In the genomic region with DNA sequence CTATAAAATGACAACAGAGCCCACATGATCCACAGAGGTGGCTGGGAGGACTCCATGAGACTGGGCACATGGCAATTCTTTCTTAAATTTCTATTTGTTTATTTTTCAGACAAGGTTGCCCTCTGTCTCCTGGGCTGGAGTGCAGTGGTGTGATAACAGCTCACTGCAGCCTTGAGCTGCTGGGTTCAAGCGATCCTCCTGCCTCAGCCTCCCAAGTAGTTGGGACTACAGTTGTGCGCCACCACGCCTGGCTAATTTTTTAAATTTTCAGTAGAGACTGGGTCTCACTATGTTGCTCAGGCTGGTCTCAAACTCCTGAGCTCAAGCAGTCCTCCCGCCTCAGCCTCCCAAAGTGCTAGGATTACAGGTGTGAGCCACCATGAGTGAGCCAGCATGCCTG, we compare ENCODE assay signal across 10 cellular contexts. TPM values are rescaled to one million over a fixed set of nuclear protein-coding genes. Genes with fewer than 3 reads are reported as not detected.
DNase-seq lines count a peak whose midpoint lies in the region; ATAC-seq, FAIRE-seq and TF ChIP-seq lines count a peak whose summit lies in the region.
"Not testable (repeated sequence)": the region's sequence is repeated elsewhere in the genome, so short reads cannot be mapped to it uniquely, and the experiment has no call there.
"Had no signal": no experiment of that assay in that cellular context is flagged by ENCODE, and none has a peak within 500 bp of the region (broad histone marks: within the 10 kb centered on the region; RNA-seq: fewer than 3 reads in every experiment).

No MANE protein-coding gene starts in this region.

- peak overlapping the region; percentile 44 for H4K91ac ChIP-seq in H9 (ENCODE audit: insufficient read length, low read depth, low read length)

- H3K56ac ChIP-seq in H9 (ENCODE audit: insufficient read length, low read depth, low read length) = not testable (repeated sequence)
- peak overlapping the region; percentile 81 for H3K56ac ChIP-seq in mesendoderm (ENCODE audit: low read length)

- not testable (repeated sequence) for H3K9me1 ChIP-seq in K562 (ENCODE audit: control insufficient read depth, insufficient read depth, low read length)

- not testable (repeated sequence) for H3K4me3 Mint-ChIP-seq in H9; endothelial cell (ENCODE audit: unreplicated experiment)

- H3K79me1 ChIP-seq in H9 (ENCODE audit: insufficient read depth, low read depth, low read length, poor library complexity, severe bottlenecking); mesendoderm (ENCODE audit: low read length): not testable (repeated sequence)

- CTCF ChIA-PET in K562 (lab: Yijun Ruan, JAX; ENCODE audit: low intra/inter-chr PET ratio) = not testable (repeated sequence)

- not testable (repeated sequence) for H2BK15ac ChIP-seq in H9 (ENCODE audit: low read depth, low read length)
- H2BK15ac ChIP-seq in mesendoderm (replicated peaks; ENCODE audit: low read depth) = peak overlapping the region; percentile 41

- not testable (repeated sequence) for H3K23me2 ChIP-seq in H9 (ENCODE audit: insufficient read length, low read depth, low read length, poor library complexity, severe bottlenecking)

- in situ Hi-C loops in K562 (cut with MboI) = not testable (repeated sequence)

- not testable (repeated sequence) for H3T11ph ChIP-seq in H9 (ENCODE audit: low read length)

- H4K8ac ChIP-seq in H9 (replicated peaks; ENCODE audit: insufficient read length, low read depth, low read length); mesendoderm (ENCODE audit: low read depth, low read length): not testable (repeated sequence)

- not testable (repeated sequence) for H3K27ac ChIP-seq in H9 (ENCODE audit: insufficient read length, low read depth, low read length)
- H3K27ac ChIP-seq in K562 (ENCODE audit: extremely low read depth, low read depth, low read length) (peak overlapping the region; percentile 19; the same call in 1 of the 3 replicates), right cardiac atrium (ENCODE audit: low read length) (peak overlapping the region; percentile 89), mesendoderm (ENCODE audit: low read depth, low read length) (peak overlapping the region; percentile 71), psoas muscle (peak overlapping the region; percentile 62), subcutaneous abdominal adipose tissue (ENCODE audit: low read depth, low read length) (peak overlapping the region; percentile 86), urinary bladder (ENCODE audit: low read depth) (peak overlapping the region; percentile 72)

- not testable (repeated sequence) for H3K23ac ChIP-seq in H9 (ENCODE audit: insufficient read length, low read depth, low read length); mesendoderm (ENCODE audit: low read length)

- no CpG with 5 or more reads among the region's 4 CpGs for WGBS in H9 (ENCODE audit: extremely low coverage, insufficient read length, low lambda C conversion rate)
- 92% methylated on average over 4 of the region's 4 CpGs for WGBS in K562 (ENCODE audit: insufficient coverage, low coverage, missing lambda C conversion rate)
- WGBS in right cardiac atrium = 78% methylated on average over 4 of the region's 4 CpGs
- WGBS in mesendoderm (ENCODE audit: extremely low coverage, insufficient coverage, low lambda C conversion rate) = no CpG with 5 or more reads among the region's 4 CpGs
- WGBS in psoas muscle, 3 donors = 96 to 100% (median 98%) methylated on average over 4 of the region's 4 CpGs
- WGBS in urinary bladder = 97% methylated on average over 4 of the region's 4 CpGs

- H3K18ac ChIP-seq in H9 (ENCODE audit: insufficient read length, low read depth, low read length) (peak overlapping the region; percentile 6), mesendoderm (ENCODE audit: low read length) (peak overlapping the region; percentile 28)

- intact Hi-C loops in K562 (cut with micrococcal nuclease); right cardiac atrium (cut with DNase I); psoas muscle (cut with DNase I): not testable (repeated sequence)

- not testable (repeated sequence) for H2BK5ac ChIP-seq in H9 (ENCODE audit: insufficient read length, low read length); mesendoderm (ENCODE audit: low read length)

- H3K9me3 Mint-ChIP-seq in H9 (peaks cover 5 to 12% of the 10 kb centered on the region in 2 experiments; a peak in 3 of 5 replicates), endothelial cell (ENCODE audit: unreplicated experiment) (peaks cover 11% of the 10 kb centered on the region)

- not testable (repeated sequence) for TF ChIP-seq POLR2A in K562 (conservative IDR thresholded peaks at IDR 0.05)

- H3K27me3 Mint-ChIP-seq in H9 (ENCODE audit: low read depth) = not testable (repeated sequence)
- H3K27me3 Mint-ChIP-seq in endothelial cell (ENCODE audit: unreplicated experiment) = peaks cover 14% of the 10 kb centered on the region

- H3K4me2 ChIP-seq in H9 (ENCODE audit: insufficient read depth, insufficient read length, low read length); K562 (ENCODE audit: insufficient read depth, low read length); mesendoderm (ENCODE audit: low read length): not testable (repeated sequence)

- H2AFZ ChIP-seq in H9 (ENCODE audit: low read length) = not testable (repeated sequence)
- H2AFZ ChIP-seq in K562 (ENCODE audit: low read depth, low read length) = peak overlapping the region; percentile 87

- not testable (repeated sequence) for H3K14ac ChIP-seq in H9 (ENCODE audit: insufficient read depth, low read length)

- H3K9ac ChIP-seq in H9 (ENCODE audit: extremely low read depth, insufficient read length, low read length); mesendoderm (ENCODE audit: low read length): not testable (repeated sequence)
- peak overlapping the region; percentile 5 to 74; a peak in 2 of 4 replicates for H3K9ac ChIP-seq in K562 (ENCODE audit: insufficient read depth in 1 of 2, low read depth in 2 of 2, low read length in 2 of 2)
- peak overlapping the region in 3 of 5 donors; percentile 42 to 69 (median 48) for H3K9ac ChIP-seq in subcutaneous abdominal adipose tissue (ENCODE audit: low read length in 5 of 5)

- H2AK5ac ChIP-seq in H9 (ENCODE audit: insufficient read length, low read length); mesendoderm (ENCODE audit: low read length): not testable (repeated sequence)

- not testable (repeated sequence) for H3K4me1 Mint-ChIP-seq in H9
- H3K4me1 Mint-ChIP-seq in endothelial cell (ENCODE audit: unreplicated experiment) = peaks cover 63% of the 10 kb centered on the region

- TF ChIP-seq EP300 in K562 (IDR thresholded peaks at IDR 0.05; ENCODE audit: low read length) = not testable (repeated sequence)

- POLR2A ChIA-PET in K562 (lab: Yijun Ruan, JAX) = interaction anchor here (0.7 to 1.2 kb wide), 2 partner anchors 16 to 28 kb away, joined by 3 to 5 read pairs; no protein-coding TSS in a partner anchor

- not testable (repeated sequence) for TF ChIP-seq CTCF in H9 (conservative IDR thresholded peaks at IDR 0.05); K562 (IDR thresholded peaks at IDR 0.05 in 2 of 3, conservative IDR thresholded peaks at IDR 0.05 in 1 of 3; ENCODE audit: insufficient read depth in 2 of 3, low read depth in 1 of 3, low read length in 3 of 3); endothelial cell (IDR thresholded peaks at IDR 0.05; ENCODE audit: unreplicated experiment); psoas muscle (IDR thresholded peaks at IDR 0.05)

- H3K27ac Mint-ChIP-seq in H9 (0 out of 7 replicates have a peak overlapping the region, but pooled peaks of 1 of the 3 experiments have one; percentile 31), endothelial cell (ENCODE audit: unreplicated experiment) (peak overlapping the region; percentile 95)

- not testable (repeated sequence) for ATAC-seq in K562, right cardiac atrium, psoas muscle

- H2BK120ac ChIP-seq in H9 (ENCODE audit: low read depth, low read length, poor library complexity, severe bottlenecking); mesendoderm (ENCODE audit: low read depth, low read length): not testable (repeated sequence)

- not testable (repeated sequence) for H3K4ac ChIP-seq in H9 (ENCODE audit: low read depth, low read length)
- H3K4ac ChIP-seq in mesendoderm (ENCODE audit: low read depth, low read length) = peak overlapping the region; percentile 70

- not testable (repeated sequence) for DNase-seq in H9; K562 (ENCODE audit: extremely low read depth in 1 of 4, low spot score in 3 of 4); endothelial cell (ENCODE audit: low spot score); right cardiac atrium; mesendoderm; psoas muscle

- H3K79me2 ChIP-seq in H9 (ENCODE audit: insufficient read depth, low read length); K562 (ENCODE audit: control insufficient read depth, insufficient read depth, low read length); mesendoderm (ENCODE audit: control insufficient read depth, insufficient read depth, low read length): not testable (repeated sequence)

- H3K36me3 Mint-ChIP-seq in H9 (ENCODE audit: insufficient read depth in 1 of 3, low read depth in 3 of 3) = not testable (repeated sequence)
- H3K36me3 Mint-ChIP-seq in endothelial cell (ENCODE audit: low read depth, unreplicated experiment) = peaks cover 39% of the 10 kb centered on the region

- not testable (repeated sequence) for TF ChIP-seq RAD21 in K562 (CRISPR knock-in tag; conservative IDR thresholded peaks at IDR 0.05 in 1 of 2, IDR thresholded peaks at IDR 0.05 in 1 of 2)

- H2BK20ac ChIP-seq in H9 (ENCODE audit: low read depth, low read length, poor library complexity, severe bottlenecking) = not testable (repeated sequence)

- H4K20me1 ChIP-seq in H9 (ENCODE audit: control insufficient read depth, insufficient read depth, insufficient read length); K562 (replicated peaks; ENCODE audit: control insufficient read depth, insufficient read depth, low read length): not testable (repeated sequence)

- BruUV-seq in K562 (replicated peaks; lab: Mats Ljungman, UMichigan) = not testable (repeated sequence)

- not testable (repeated sequence) for H3K36me3 ChIP-seq in K562 (ENCODE audit: control insufficient read depth, insufficient read depth, low read length); mesendoderm (ENCODE audit: control insufficient read depth, insufficient read depth, low read length); urinary bladder (ENCODE audit: insufficient read depth)
- peaks cover 0 to 24% of the 10 kb centered on the region in 2 donors for H3K36me3 ChIP-seq in psoas muscle (ENCODE audit: insufficient read depth in 1 of 2, low read depth in 1 of 2)
- peaks cover 0 to 41% (median 22%) of the 10 kb centered on the region in 5 donors for H3K36me3 ChIP-seq in subcutaneous abdominal adipose tissue (ENCODE audit: control insufficient read depth in 5 of 5, insufficient read depth in 5 of 5, low read length in 5 of 5)

- H3K4me3 ChIP-seq in K562; mesendoderm (ENCODE audit: low read length); urinary bladder (ENCODE audit: low read depth, low read length): not testable (repeated sequence)
- H3K4me3 ChIP-seq in right cardiac atrium (ENCODE audit: low read length) (peak overlapping the region; percentile 2), psoas muscle (peak overlapping the region; percentile 74), subcutaneous abdominal adipose tissue (ENCODE audit: low read depth in 1 of 5, low read length in 5 of 5) (peak overlapping the region in 3 of 5 donors; percentile 6 to 28 (median 10))

- not testable (repeated sequence) for H2BK12ac ChIP-seq in H9 (ENCODE audit: insufficient read length, low read depth, low read length)

- not testable (repeated sequence) for H3K9me3 ChIP-seq in H9 (ENCODE audit: control insufficient read depth, low read depth, low read length); right cardiac atrium (ENCODE audit: control insufficient read depth, low read length); psoas muscle; subcutaneous abdominal adipose tissue (ENCODE audit: control insufficient read depth in 5 of 5, low read length in 5 of 5)
- peaks cover 17% of the 10 kb centered on the region for H3K9me3 ChIP-seq in K562 (replicated peaks; ENCODE audit: control insufficient read depth, insufficient read depth, low read depth, low read length)

- not testable (repeated sequence) for H3K4me1 ChIP-seq in H9 (ENCODE audit: insufficient read depth, low read length); mesendoderm (ENCODE audit: control insufficient read depth, low read depth, low read length); psoas muscle; urinary bladder (ENCODE audit: insufficient read depth)
- peaks cover 23 to 31% of the 10 kb centered on the region in 2 experiments for H3K4me1 ChIP-seq in K562 (replicated peaks in 1 of 2; ENCODE audit: control insufficient read depth in 2 of 2, insufficient read depth in 2 of 2, low read length in 2 of 2)
- H3K4me1 ChIP-seq in right cardiac atrium (ENCODE audit: control insufficient read depth, insufficient read depth, low read length) = peaks cover 17% of the 10 kb centered on the region
- H3K4me1 ChIP-seq in subcutaneous abdominal adipose tissue (ENCODE audit: control insufficient read depth in 5 of 5, insufficient read depth in 5 of 5, low read length in 5 of 5) = peaks cover 6 to 85% (median 32%) of the 10 kb centered on the region in 5 donors

- FAIRE-seq in K562 (lab: Jason Lieb, UNC) = not testable (repeated sequence)

- peak overlapping the region; percentile 25 for H4K5ac ChIP-seq in H9 (ENCODE audit: insufficient read length, low read depth, low read length)
- not testable (repeated sequence) for H4K5ac ChIP-seq in mesendoderm (ENCODE audit: low read length)

- H3K27me3 ChIP-seq in H9 (ENCODE audit: insufficient read depth, low read length); K562 (ENCODE audit: control insufficient read depth in 2 of 2, insufficient read depth in 2 of 2, low read length in 2 of 2); right cardiac atrium (ENCODE audit: control insufficient read depth, insufficient read depth); mesendoderm (ENCODE audit: insufficient read depth, low read length, poor library complexity); psoas muscle (ENCODE audit: insufficient read depth in 3 of 3, low read length in 2 of 3); subcutaneous abdominal adipose tissue (ENCODE audit: control insufficient read depth in 5 of 5, insufficient read depth in 4 of 5, low read length in 5 of 5): not testable (repeated sequence)

RNA-seq across cellular contexts. Expression of a gene that starts 8.8 kb away (rescaled TPM):
- total RNA-seq in H9 (2021) (1.8 and 2.1 TPM in 2 replicates), K562 (2014; rRNA removed) (0.16 and 0.23 TPM in 2 replicates), K562 (2014; rRNA removed; fragmentation: Illumina TruSeq; extraction: Trizol) (0.07 TPM in 1 of 2 replicates, not detected in the other), K562 (2015; rRNA removed; fragmentation: Illumina TruSeq; extraction: Trizol) (0.04 TPM in 1 of 2 replicates, not detected in the other), K562 (2021) (0.40 and 0.51 TPM in 2 replicates), endothelial cell (ENCODE audit: unreplicated experiment) (113 TPM), right cardiac atrium (100 to 1,000 TPM; 275 to 462 (median 364) TPM), psoas muscle (10 to 100 TPM; 31.7 to 80.4 (median 54.3) TPM), urinary bladder (16.4 TPM)
- 0.51 and 0.69 TPM in 2 replicates for total RNA-seq in K562 (2011; cell fraction: chromatin; rRNA removed; ENCODE audit: low replicate concordance)
- 0.50 and 1.1 TPM in 2 replicates for total RNA-seq in K562 (2011; cell fraction: nucleolus; rRNA removed)
- total RNA-seq in K562 (2011; cell fraction: nucleoplasm; rRNA removed) = not detected in 2 replicates
- polyA plus RNA-seq in K562 (2011; rRNA removed) (0.14 and 0.27 TPM in 2 replicates), K562 (2014; fragmentation: Illumina TruSeq; extraction: Trizol) (0.24 and 0.28 TPM in 2 replicates), K562 (2014; fragmentation: Nextera tagmentation; extraction: Ambion mirVana) (under 1 TPM in 1 of 2 experiments, not detected in 1; 0.13 TPM), K562 (2014; rRNA removed) (0.13 TPM in 1 of 2 replicates, not detected in the other), right cardiac atrium (362 TPM), psoas muscle (10 to 100 TPM; 22.1 to 78.1 (median 28.6) TPM), urinary bladder (196 TPM)
- polyA plus RNA-seq in K562 (2011; cell fraction: cytosol; rRNA removed) = 0.19 TPM in 2 replicates
- polyA plus RNA-seq in K562 (2011; cell fraction: nucleus; rRNA removed) = 0.21 and 0.33 TPM in 2 replicates
- polyA plus RNA-seq in K562 (2012) = 0.73 and 1.6 TPM in 2 replicates
- 0.06 TPM in 1 of 2 replicates, not detected in the other for polyA minus RNA-seq in K562 (2011; rRNA and poly(A)+ RNA removed)
- polyA minus RNA-seq in K562 (2011; cell fraction: cytosol; rRNA and poly(A)+ RNA removed) = 0.64 TPM in 1 of 2 replicates, not detected in the other
- polyA minus RNA-seq in K562 (2011; cell fraction: nucleus; rRNA and poly(A)+ RNA removed) = not detected in 2 replicates
- polyA plus RNA-seq in mesendoderm (2013, experiment 1 of 2) = 5.9 TPM
- polyA plus RNA-seq in mesendoderm (2013, experiment 2 of 2) = 5.4 TPM
- total RNA-seq: Calu3, OCI-LY7 had no signal

RNA-seq across cellular contexts. Expression of a gene that starts 31.9 kb away (rescaled TPM):
- total RNA-seq in H9 (2021) = 31.6 and 41.9 TPM in 2 replicates
- 1.9 and 7.3 TPM in 2 replicates for total RNA-seq in K562 (2011; cell fraction: chromatin; rRNA removed; ENCODE audit: low replicate concordance)
- total RNA-seq in K562 (2011; cell fraction: nucleolus; rRNA removed) = 7.1 and 11.2 TPM in 2 replicates
- 3.7 and 5.5 TPM in 2 replicates for total RNA-seq in K562 (2011; cell fraction: nucleoplasm; rRNA removed)
- 33.2 and 56.5 TPM in 2 replicates for total RNA-seq in K562 (2014; rRNA removed)
- 15.1 and 22.6 TPM in 2 replicates for total RNA-seq in K562 (2014; rRNA removed; fragmentation: Illumina TruSeq; extraction: Trizol)
- total RNA-seq in K562 (2015; rRNA removed; fragmentation: Illumina TruSeq; extraction: Trizol) = 38.7 and 39.0 TPM in 2 replicates
- total RNA-seq in K562 (2021) = 67.6 and 71.8 TPM in 2 replicates
- 37.2 and 44.6 TPM in 2 replicates for polyA plus RNA-seq in K562 (2011; rRNA removed)
- 48.4 and 109 TPM in 2 replicates for polyA plus RNA-seq in K562 (2011; cell fraction: cytosol; rRNA removed)
- 29.2 and 57.2 TPM in 2 replicates for polyA plus RNA-seq in K562 (2011; cell fraction: nucleus; rRNA removed)
- 69.4 and 83.0 TPM in 2 replicates for polyA plus RNA-seq in K562 (2012)
- 68.8 and 76.7 TPM in 2 replicates for polyA plus RNA-seq in K562 (2014; fragmentation: Illumina TruSeq; extraction: Trizol)
- polyA plus RNA-seq in K562 (2014; fragmentation: Nextera tagmentation; extraction: Ambion mirVana) = 10 to 100 TPM; 10.1 to 38.9 TPM
- 58.1 and 73.2 TPM in 2 replicates for polyA plus RNA-seq in K562 (2014; rRNA removed)
- polyA minus RNA-seq in K562 (2011; rRNA and poly(A)+ RNA removed) = 10.3 and 14.5 TPM in 2 replicates
- polyA minus RNA-seq in K562 (2011; cell fraction: cytosol; rRNA and poly(A)+ RNA removed) = 11.4 and 13.5 TPM in 2 replicates
- 1.2 and 2.1 TPM in 2 replicates for polyA minus RNA-seq in K562 (2011; cell fraction: nucleus; rRNA and poly(A)+ RNA removed)
- 63.3 TPM for total RNA-seq in endothelial cell (ENCODE audit: unreplicated experiment)
- total RNA-seq in right cardiac atrium = 100 to 1,000 TPM; 630 to 722 (median 659) TPM
- 811 TPM for polyA plus RNA-seq in right cardiac atrium
- 24.5 TPM for polyA plus RNA-seq in mesendoderm (2013, experiment 1 of 2)
- 21.1 TPM for polyA plus RNA-seq in mesendoderm (2013, experiment 2 of 2)
- total RNA-seq in psoas muscle = 100 to 1,000 TPM; 369 to 854 (median 688) TPM
- polyA plus RNA-seq in psoas muscle = 100 to 1,000 TPM; 310 to 845 (median 778) TPM
- 27.3 TPM for total RNA-seq in urinary bladder
- 57.2 TPM for polyA plus RNA-seq in urinary bladder

RNA-seq across cellular contexts. Expression of a gene that starts 42.9 kb away (rescaled TPM):
- 68.4 TPM in 2 replicates for total RNA-seq in H9 (2021)
- total RNA-seq in K562 (2011; cell fraction: chromatin; rRNA removed; ENCODE audit: low replicate concordance) = 82.8 and 192 TPM in 2 replicates
- 117 and 131 TPM in 2 replicates for total RNA-seq in K562 (2011; cell fraction: nucleolus; rRNA removed)
- total RNA-seq in K562 (2011; cell fraction: nucleoplasm; rRNA removed) = 76.6 and 93.6 TPM in 2 replicates
- 77.1 and 91.1 TPM in 2 replicates for total RNA-seq in K562 (2014; rRNA removed)
- total RNA-seq in K562 (2014; rRNA removed; fragmentation: Illumina TruSeq; extraction: Trizol) = 19.7 and 32.6 TPM in 2 replicates
- total RNA-seq in K562 (2015; rRNA removed; fragmentation: Illumina TruSeq; extraction: Trizol) = 52.9 and 54.0 TPM in 2 replicates
- total RNA-seq in K562 (2021) = 85.1 and 90.2 TPM in 2 replicates
- polyA plus RNA-seq in K562 (2011; rRNA removed) = 59.2 and 65.5 TPM in 2 replicates
- polyA plus RNA-seq in K562 (2011; cell fraction: cytosol; rRNA removed) = 77.6 and 147 TPM in 2 replicates
- 83.8 and 119 TPM in 2 replicates for polyA plus RNA-seq in K562 (2011; cell fraction: nucleus; rRNA removed)
- polyA plus RNA-seq in K562 (2012) = 59.3 and 62.8 TPM in 2 replicates
- polyA plus RNA-seq in K562 (2014; fragmentation: Illumina TruSeq; extraction: Trizol) = 86.4 and 87.8 TPM in 2 replicates
- 1 to 10 TPM in 1 of 2 experiments, under 1 TPM in 1; 0.84 to 2.0 TPM for polyA plus RNA-seq in K562 (2014; fragmentation: Nextera tagmentation; extraction: Ambion mirVana)
- polyA plus RNA-seq in K562 (2014; rRNA removed) = 61.4 and 63.1 TPM in 2 replicates
- polyA minus RNA-seq in K562 (2011; rRNA and poly(A)+ RNA removed) = 31.3 and 52.3 TPM in 2 replicates
- polyA minus RNA-seq in K562 (2011; cell fraction: cytosol; rRNA and poly(A)+ RNA removed) = 47.3 and 50.9 TPM in 2 replicates
- polyA minus RNA-seq in K562 (2011; cell fraction: nucleus; rRNA and poly(A)+ RNA removed) = 28.5 and 31.4 TPM in 2 replicates
- total RNA-seq in endothelial cell (ENCODE audit: unreplicated experiment) = 51.3 TPM
- 10 to 100 TPM; 34.1 to 53.1 (median 45.6) TPM for total RNA-seq in right cardiac atrium
- polyA plus RNA-seq in right cardiac atrium = 30.1 TPM
- 34.2 TPM for polyA plus RNA-seq in mesendoderm (2013, experiment 1 of 2)
- polyA plus RNA-seq in mesendoderm (2013, experiment 2 of 2) = 34.4 TPM
- 10 to 100 TPM; 39.7 to 61.9 (median 45.8) TPM for total RNA-seq in psoas muscle
- polyA plus RNA-seq in psoas muscle = 10 to 100 TPM; 21.9 to 32.3 (median 29.8) TPM
- total RNA-seq in urinary bladder = 18.6 TPM
- polyA plus RNA-seq in urinary bladder = 57.7 TPM

RNA-seq across cellular contexts. Expression of a gene that starts 53.8 kb away (rescaled TPM):
- 29.8 and 30.2 TPM in 2 replicates for total RNA-seq in H9 (2021)
- total RNA-seq in K562 (2011; cell fraction: chromatin; rRNA removed; ENCODE audit: low replicate concordance) = 18.9 and 41.8 TPM in 2 replicates
- total RNA-seq in K562 (2011; cell fraction: nucleolus; rRNA removed) = 25.3 and 31.9 TPM in 2 replicates
- 19.5 and 22.4 TPM in 2 replicates for total RNA-seq in K562 (2011; cell fraction: nucleoplasm; rRNA removed)
- total RNA-seq in K562 (2014; rRNA removed) = 13.0 and 16.0 TPM in 2 replicates
- total RNA-seq in K562 (2014; rRNA removed; fragmentation: Illumina TruSeq; extraction: Trizol) = 6.4 and 8.2 TPM in 2 replicates
- total RNA-seq in K562 (2015; rRNA removed; fragmentation: Illumina TruSeq; extraction: Trizol) = 16.8 and 17.0 TPM in 2 replicates
- total RNA-seq in K562 (2021) = 17.3 and 18.7 TPM in 2 replicates
- polyA plus RNA-seq in K562 (2011; rRNA removed) = 23.0 and 23.7 TPM in 2 replicates
- polyA plus RNA-seq in K562 (2011; cell fraction: cytosol; rRNA removed) = 30.5 and 46.9 TPM in 2 replicates
- polyA plus RNA-seq in K562 (2011; cell fraction: nucleus; rRNA removed) = 51.3 and 78.0 TPM in 2 replicates
- 13.2 and 13.7 TPM in 2 replicates for polyA plus RNA-seq in K562 (2012)
- 14.5 and 15.6 TPM in 2 replicates for polyA plus RNA-seq in K562 (2014; fragmentation: Illumina TruSeq; extraction: Trizol)
- under 1 TPM; 0.13 to 0.20 TPM for polyA plus RNA-seq in K562 (2014; fragmentation: Nextera tagmentation; extraction: Ambion mirVana)
- polyA plus RNA-seq in K562 (2014; rRNA removed) = 16.4 and 19.0 TPM in 2 replicates
- 5.5 and 6.3 TPM in 2 replicates for polyA minus RNA-seq in K562 (2011; rRNA and poly(A)+ RNA removed)
- 3.5 and 5.2 TPM in 2 replicates for polyA minus RNA-seq in K562 (2011; cell fraction: cytosol; rRNA and poly(A)+ RNA removed)
- 10.4 and 11.2 TPM in 2 replicates for polyA minus RNA-seq in K562 (2011; cell fraction: nucleus; rRNA and poly(A)+ RNA removed)
- 80.0 TPM for total RNA-seq in endothelial cell (ENCODE audit: unreplicated experiment)
- total RNA-seq in right cardiac atrium = 10 to 100 TPM; 60.1 to 73.7 (median 65.2) TPM
- polyA plus RNA-seq in right cardiac atrium = 55.9 TPM
- polyA plus RNA-seq in mesendoderm (2013, experiment 1 of 2) = 11.0 TPM
- 11.5 TPM for polyA plus RNA-seq in mesendoderm (2013, experiment 2 of 2)
- total RNA-seq in psoas muscle = 10 to 100 TPM; 20.3 to 26.1 (median 24.4) TPM
- 10 to 100 TPM; 18.5 to 35.5 (median 31.0) TPM for polyA plus RNA-seq in psoas muscle
- total RNA-seq in urinary bladder = 17.7 TPM
- 105 TPM for polyA plus RNA-seq in urinary bladder

RNA-seq across cellular contexts. Expression of a gene that starts 59.8 kb away (rescaled TPM):
- total RNA-seq in H9 (2021) (85.7 and 87.8 TPM in 2 replicates), K562 (2014; rRNA removed) (33.0 and 36.7 TPM in 2 replicates), K562 (2014; rRNA removed; fragmentation: Illumina TruSeq; extraction: Trizol) (27.5 and 27.9 TPM in 2 replicates), K562 (2015; rRNA removed; fragmentation: Illumina TruSeq; extraction: Trizol) (28.1 and 29.8 TPM in 2 replicates), K562 (2021) (75.2 and 78.6 TPM in 2 replicates), endothelial cell (ENCODE audit: unreplicated experiment) (188 TPM), right cardiac atrium (10 to 100 TPM; 49.0 to 62.5 (median 58.6) TPM), psoas muscle (10 to 100 TPM; 26.5 to 46.1 (median 42.9) TPM), urinary bladder (30.1 TPM)
- 56.0 and 127 TPM in 2 replicates for total RNA-seq in K562 (2011; cell fraction: chromatin; rRNA removed; ENCODE audit: low replicate concordance)
- total RNA-seq in K562 (2011; cell fraction: nucleolus; rRNA removed) = 76.7 and 85.9 TPM in 2 replicates
- 52.5 and 57.5 TPM in 2 replicates for total RNA-seq in K562 (2011; cell fraction: nucleoplasm; rRNA removed)
- polyA plus RNA-seq in K562 (2011; rRNA removed) (44.6 and 51.9 TPM in 2 replicates), K562 (2014; fragmentation: Illumina TruSeq; extraction: Trizol) (54.1 and 60.5 TPM in 2 replicates), K562 (2014; fragmentation: Nextera tagmentation; extraction: Ambion mirVana) (1 to 10 TPM; 4.2 to 5.0 TPM), K562 (2014; rRNA removed) (34.7 and 42.6 TPM in 2 replicates), right cardiac atrium (37.3 TPM), psoas muscle (10 to 100 TPM; 29.7 to 39.3 (median 31.5) TPM), urinary bladder (66.2 TPM)
- 44.4 and 58.1 TPM in 2 replicates for polyA plus RNA-seq in K562 (2011; cell fraction: cytosol; rRNA removed)
- 121 and 155 TPM in 2 replicates for polyA plus RNA-seq in K562 (2011; cell fraction: nucleus; rRNA removed)
- 52.1 and 60.8 TPM in 2 replicates for polyA plus RNA-seq in K562 (2012)
- polyA minus RNA-seq in K562 (2011; rRNA and poly(A)+ RNA removed) = 45.5 and 76.0 TPM in 2 replicates
- 25.9 and 42.3 TPM in 2 replicates for polyA minus RNA-seq in K562 (2011; cell fraction: cytosol; rRNA and poly(A)+ RNA removed)
- 31.0 and 33.8 TPM in 2 replicates for polyA minus RNA-seq in K562 (2011; cell fraction: nucleus; rRNA and poly(A)+ RNA removed)
- 50.9 TPM for polyA plus RNA-seq in mesendoderm (2013, experiment 1 of 2)
- polyA plus RNA-seq in mesendoderm (2013, experiment 2 of 2) = 48.8 TPM
